Comparison of ENCODE assay signal across 15 cellular contexts in genomic region chr11:95093548-95093947, GRCh38. TPM values are rescaled to one million over a fixed set of nuclear protein-coding genes. Genes with fewer than 3 reads are reported as not detected.
A peak's percentile ranks its signal among the peaks of the same experiment; 100 is the strongest.
DNase-seq lines count a peak whose midpoint lies in the region; ATAC-seq and TF ChIP-seq lines count a peak whose summit lies in the region.
"Had no signal": no experiment of that assay in that cellular context is flagged by ENCODE, and none has a peak within 500 bp of the region (broad histone marks: within the 10 kb centered on the region; RNA-seq: fewer than 3 reads in every experiment).

No MANE protein-coding gene starts in this region.

- H3K4me1 ChIP-seq in colonic mucosa (peaks cover 30% of the 10 kb centered on the region), vagina (peaks cover 65% of the 10 kb centered on the region), left ventricle myocardium inferior (peaks cover 73% of the 10 kb centered on the region)

- H3K27ac Mint-ChIP-seq in stimulated activated naive CD8-positive, alpha-beta T cell treated with anti-CD3 and anti-CD28 coated beads, Interleukin-15, Interleukin-2, amounts not matched to agents 100 ng/mL and 50 ng/mL, for 24 hours, result peak overlapping the region; percentile 53

- intact Hi-C loops in colonic mucosa (cut with DNase I), result no loop called here
- intact Hi-C loops in vagina (cut with DNase I), result loop anchor here (10.0 kb wide), 1 partner anchor 51 kb away; no protein-coding TSS in a partner anchor
- intact Hi-C loops in left ventricle myocardium inferior (cut with micrococcal nuclease), result loop anchor here (10.0 kb wide), 1 partner anchor 51 kb away; no protein-coding TSS in a partner anchor

- TF ChIP-seq CTCF in colonic mucosa (IDR thresholded peaks at IDR 0.05), result no peak
- no peak for TF ChIP-seq CTCF in vagina (IDR thresholded peaks at IDR 0.05)
- TF ChIP-seq CTCF in left ventricle myocardium inferior (IDR thresholded peaks at IDR 0.05; ENCODE audit: borderline replicate concordance), result no peak

- H3K4me3 ChIP-seq in colonic mucosa (no peak overlapping the region), vagina (no peak overlapping the region), left ventricle myocardium inferior (no peak overlapping the region)
- H3K4me3 ChIP-seq: uterus had no signal

- H3K27me3 ChIP-seq in colonic mucosa, result no peaks in the 10 kb centered on the region
- no peaks in the 10 kb centered on the region for H3K27me3 ChIP-seq in vagina
- no peaks in the 10 kb centered on the region for H3K27me3 ChIP-seq in left ventricle myocardium inferior (ENCODE audit: low read depth)
- H3K27me3 ChIP-seq: uterus had no signal

- peak overlapping the region; percentile 59 for H3K4me3 Mint-ChIP-seq in stimulated activated naive CD8-positive, alpha-beta T cell treated with anti-CD3 and anti-CD28 coated beads, Interleukin-15, Interleukin-2, amounts not matched to agents 100 ng/mL and 50 ng/mL, for 24 hours

- H3K4me1 Mint-ChIP-seq in stimulated activated naive CD8-positive, alpha-beta T cell treated with anti-CD3 and anti-CD28 coated beads, Interleukin-15, Interleukin-2, amounts not matched to agents 100 ng/mL and 50 ng/mL, for 24 hours (ENCODE audit: low read depth), result peaks cover 92% of the 10 kb centered on the region

- no peak for ATAC-seq in stimulated activated naive CD8-positive, alpha-beta T cell treated with anti-CD3 and anti-CD28 coated beads, Interleukin-15, Interleukin-2, amounts not matched to agents 100 U/mL and 50 U/mL, for 24 hours
- ATAC-seq: right cardiac atrium had no signal

- TF ChIP-seq POLR2A in vagina (IDR thresholded peaks at IDR 0.05), result no peak

- H3K9me3 Mint-ChIP-seq in stimulated activated naive CD8-positive, alpha-beta T cell treated with anti-CD3 and anti-CD28 coated beads, Interleukin-15, Interleukin-2, amounts not matched to agents 100 ng/mL and 50 ng/mL, for 24 hours, result no peaks in the 10 kb centered on the region
- H3K9me3 Mint-ChIP-seq: CD8-positive, alpha-beta memory T cell had no signal

- H3K36me3 Mint-ChIP-seq in stimulated activated naive CD8-positive, alpha-beta T cell treated with anti-CD3 and anti-CD28 coated beads, Interleukin-15, Interleukin-2, amounts not matched to agents 100 ng/mL and 50 ng/mL, for 24 hours (ENCODE audit: low read depth), result peaks cover 28% of the 10 kb centered on the region

- DNase-seq in stimulated activated naive CD8-positive, alpha-beta T cell treated with anti-CD3 and anti-CD28 coated beads, Interleukin-15, Interleukin-2, amounts not matched to agents 100 U/mL and 50 U/mL, for 24 hours, result no peak
- DNase-seq in NCI-H69 (lab: John Stamatoyannopoulos, UW), result peak; percentile 49
- no peak for DNase-seq in colonic mucosa
- peak in 1 of 2 donors; percentile 10 for DNase-seq in vagina (ENCODE audit: extremely low spot score in 2 of 2)
- no peak for DNase-seq in left ventricle myocardium inferior
- DNase-seq in anterior cingulate cortex (lab: John Stamatoyannopoulos, UW), result no peak
- no peak for DNase-seq in NK-92 (lab: John Stamatoyannopoulos, UW; ENCODE audit: unreplicated experiment)
- DNase-seq: NCI-H1092 treated with DMSO at 0.1 percent for 48 hours; NK-92 treated with Interleukin-12 subunit alpha and Interleukin-12 subunit beta, amount 100 ng/mL, for 24 hours; right cardiac atrium; uterus had no signal

- H3K27me3 Mint-ChIP-seq in stimulated activated naive CD8-positive, alpha-beta T cell treated with anti-CD3 and anti-CD28 coated beads, Interleukin-15, Interleukin-2, amounts not matched to agents 100 ng/mL and 50 ng/mL, for 24 hours, result no peaks in the 10 kb centered on the region
- H3K27me3 Mint-ChIP-seq: CD8-positive, alpha-beta memory T cell had no signal

- H3K36me3 ChIP-seq in colonic mucosa (no peaks in the 10 kb centered on the region), vagina (no peaks in the 10 kb centered on the region), left ventricle myocardium inferior (no peaks in the 10 kb centered on the region)
- H3K36me3 ChIP-seq: uterus had no signal

- H3K27ac ChIP-seq in colonic mucosa (peak overlapping the region; percentile 75), vagina (peak overlapping the region; percentile 16), left ventricle myocardium inferior (replicated peaks) (no peak overlapping the region)
- H3K27ac ChIP-seq: uterus had no signal

- H3K9me3 ChIP-seq in colonic mucosa (no peaks in the 10 kb centered on the region), vagina (no peaks in the 10 kb centered on the region), left ventricle myocardium inferior (replicated peaks) (no peaks in the 10 kb centered on the region)
- H3K9me3 ChIP-seq: uterus had no signal

- peak overlapping the region in 1 of 2 donors; percentile 66 for H3K9ac ChIP-seq in colonic mucosa (ENCODE audit: low read depth in 2 of 2, low read length in 2 of 2)

RNA-seq across cellular contexts. Expression of gene ENDOD1, which starts 3.9 kb away (rescaled TPM):
- total RNA-seq in colonic mucosa (10 to 100 TPM; 68.1 to 71.8 TPM), vagina (47.9 TPM), left ventricle myocardium inferior (11.3 TPM)

RNA-seq across cellular contexts. Expression of gene SRSF8, which starts 26.8 kb away (rescaled TPM):
- total RNA-seq in colonic mucosa (10 to 100 TPM; 39.4 to 43.4 TPM), vagina (35.1 TPM), left ventricle myocardium inferior (19.0 TPM)

RNA-seq across cellular contexts. Expression of gene KDM4F, which starts 44.3 kb away (rescaled TPM):
- not detected for total RNA-seq in colonic mucosa
- total RNA-seq in vagina, result not detected
- total RNA-seq in left ventricle myocardium inferior, result not detected
- total RNA-seq: cardiac septum; CD8-positive, alpha-beta memory T cell; epithelial cell of proximal tubule; right cardiac atrium; uterus had no signal
